Comparison of ENCODE assay signal across 26 cellular contexts in the genomic region with DNA sequence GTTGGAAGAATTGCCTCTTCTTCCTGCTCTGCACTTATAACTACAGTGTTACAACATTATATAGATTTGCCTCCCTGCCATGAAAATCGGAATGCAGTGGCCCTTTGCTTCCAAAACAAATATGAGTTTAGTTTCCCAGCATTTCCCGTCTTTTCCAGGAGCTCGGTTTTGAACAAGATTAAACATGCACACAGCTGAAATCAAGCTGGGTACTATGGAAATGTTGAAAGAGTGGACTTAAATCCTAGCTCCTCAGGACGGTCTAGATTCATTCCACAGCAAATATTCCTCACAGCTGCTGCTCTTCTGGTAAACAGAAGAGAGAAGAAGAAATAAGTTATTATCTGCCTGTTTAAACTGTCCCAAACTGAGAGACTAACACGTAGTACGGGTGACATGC.
DNase-seq lines count a peak whose midpoint lies in the region; ATAC-seq, FAIRE-seq and TF ChIP-seq lines count a peak whose summit lies in the region.
"Had no signal": no experiment of that assay in that cellular context is flagged by ENCODE, and none has a peak within 500 bp of the region (broad histone marks: within the 10 kb centered on the region; RNA-seq: fewer than 3 reads in every experiment).

No MANE protein-coding gene starts in this region.

- H3K4me1 ChIP-seq in foreskin keratinocyte = peaks cover 14% of the 10 kb centered on the region
- H3K4me1 ChIP-seq in subcutaneous abdominal adipose tissue (ENCODE audit: control insufficient read depth in 5 of 5, insufficient read depth in 5 of 5, low read length in 5 of 5) = peaks cover 0 to 27% (median 12%) of the 10 kb centered on the region in 5 donors

- H3K4me3 ChIP-seq in bronchial epithelial cell (ENCODE audit: low read depth, low read length) = no peak overlapping the region
- no peak overlapping the region for H3K4me3 ChIP-seq in subcutaneous abdominal adipose tissue (ENCODE audit: low read depth in 1 of 5, low read length in 5 of 5)
- H3K4me3 ChIP-seq: dorsolateral prefrontal cortex, GM12878, mucosa of descending colon had no signal

- H3K27ac ChIP-seq in foreskin keratinocyte (peak overlapping the region; percentile 18), subcutaneous abdominal adipose tissue (ENCODE audit: low read depth, low read length) (peak overlapping the region; percentile 18)
- H3K27ac ChIP-seq: dorsolateral prefrontal cortex had no signal

- no peaks in the 10 kb centered on the region for H3K9me3 ChIP-seq in subcutaneous abdominal adipose tissue (ENCODE audit: control insufficient read depth in 5 of 5, low read length in 5 of 5)
- H3K9me3 ChIP-seq: mucosa of descending colon, SK-N-SH had no signal

- TF ChIP-seq CTCF in bronchial epithelial cell (IDR thresholded peaks at IDR 0.05; ENCODE audit: insufficient read depth, low read length, severe bottlenecking) (no peak), foreskin keratinocyte (conservative IDR thresholded peaks at IDR 0.05) (no peak)

- FAIRE-seq in bronchial epithelial cell (lab: Jason Lieb, UNC) = no peak
- FAIRE-seq: GM12878, H1 had no signal

- DNase-seq in HCEC 1CT = peak; percentile 8
- DNase-seq in bronchial epithelial cell (ENCODE audit: low read depth) = peak; percentile 89
- peak; percentile 37 to 56 for DNase-seq in foreskin keratinocyte
- no peak for DNase-seq in midbrain (lab: John Stamatoyannopoulos, UW)
- no peak for DNase-seq in NCI-H82 treated with DMSO at 0.1 percent for 48 hours (lab: John Stamatoyannopoulos, UW; ENCODE audit: unreplicated experiment)
- no peak for DNase-seq in activated CD4-positive, alpha-beta T cell treated with anti-CD3 and anti-CD28 coated beads, Interleukin-2, amount 50 U/mL, for 48 hours
- DNase-seq in OCI-M2 (lab: John Stamatoyannopoulos, UW; ENCODE audit: unreplicated experiment) = no peak
- DNase-seq: activated CD4-positive, CD25-positive, alpha-beta regulatory T cell; activated naive CD4-positive, alpha-beta T cell; activated T-cell treated with anti-CD3 and anti-CD28 coated beads, Interleukin-2, amount 50 U/mL, for 24 hours; amniotic stem cell; CD4-positive, alpha-beta memory T cell; DMS153; dorsolateral prefrontal cortex; erythroblast; GF-D8; left ventricle myocardium superior; mucosa of descending colon; NCI-H1092 treated with DMSO at 0.1 percent for 48 hours; NCI-H2029 treated with DMSO at 0.1 percent for 48 hours; NCI-H446; SK-N-SH; T-helper 9 cell had no signal

- no peak overlapping the region for H3K9ac ChIP-seq in subcutaneous abdominal adipose tissue (ENCODE audit: low read length in 5 of 5)
- H3K9ac ChIP-seq: SK-N-SH had no signal

- H3K36me3 ChIP-seq in bronchial epithelial cell (ENCODE audit: control insufficient read depth, insufficient read depth, low read length) (no peaks in the 10 kb centered on the region), subcutaneous abdominal adipose tissue (ENCODE audit: control insufficient read depth in 5 of 5, insufficient read depth in 5 of 5, low read length in 5 of 5) (no peaks in the 10 kb centered on the region)

- ATAC-seq in foreskin keratinocyte = peak; percentile 29
- ATAC-seq: left ventricle myocardium superior, mucosa of descending colon had no signal

- H3K27me3 ChIP-seq in bronchial epithelial cell (ENCODE audit: control insufficient read depth, insufficient read depth, low read length) (no peaks in the 10 kb centered on the region), foreskin keratinocyte (no peaks in the 10 kb centered on the region), subcutaneous abdominal adipose tissue (ENCODE audit: control insufficient read depth in 5 of 5, insufficient read depth in 4 of 5, low read length in 5 of 5) (no peaks in the 10 kb centered on the region)
- H3K27me3 ChIP-seq: dorsolateral prefrontal cortex had no signal

Comparison
In these comparisons a context has a peak if more than half of its experiments do, and no peak if none do; other contexts are left out.
1. DNase-seq: peak in HCEC 1CT (single experiment), bronchial epithelial cell (single experiment) and foreskin keratinocyte (2 of 2); none in midbrain (single experiment), NCI-H82 treated with DMSO at 0.1 percent for 48 hours (single experiment), activated CD4-positive, alpha-beta T cell treated with anti-CD3 and anti-CD28 coated beads, Interleukin-2, amount 50 U/mL, for 48 hours (0 of 2) and OCI-M2 (single experiment).